Comparison of ENCODE assay signal across 1 cellular context in the genomic region with DNA sequence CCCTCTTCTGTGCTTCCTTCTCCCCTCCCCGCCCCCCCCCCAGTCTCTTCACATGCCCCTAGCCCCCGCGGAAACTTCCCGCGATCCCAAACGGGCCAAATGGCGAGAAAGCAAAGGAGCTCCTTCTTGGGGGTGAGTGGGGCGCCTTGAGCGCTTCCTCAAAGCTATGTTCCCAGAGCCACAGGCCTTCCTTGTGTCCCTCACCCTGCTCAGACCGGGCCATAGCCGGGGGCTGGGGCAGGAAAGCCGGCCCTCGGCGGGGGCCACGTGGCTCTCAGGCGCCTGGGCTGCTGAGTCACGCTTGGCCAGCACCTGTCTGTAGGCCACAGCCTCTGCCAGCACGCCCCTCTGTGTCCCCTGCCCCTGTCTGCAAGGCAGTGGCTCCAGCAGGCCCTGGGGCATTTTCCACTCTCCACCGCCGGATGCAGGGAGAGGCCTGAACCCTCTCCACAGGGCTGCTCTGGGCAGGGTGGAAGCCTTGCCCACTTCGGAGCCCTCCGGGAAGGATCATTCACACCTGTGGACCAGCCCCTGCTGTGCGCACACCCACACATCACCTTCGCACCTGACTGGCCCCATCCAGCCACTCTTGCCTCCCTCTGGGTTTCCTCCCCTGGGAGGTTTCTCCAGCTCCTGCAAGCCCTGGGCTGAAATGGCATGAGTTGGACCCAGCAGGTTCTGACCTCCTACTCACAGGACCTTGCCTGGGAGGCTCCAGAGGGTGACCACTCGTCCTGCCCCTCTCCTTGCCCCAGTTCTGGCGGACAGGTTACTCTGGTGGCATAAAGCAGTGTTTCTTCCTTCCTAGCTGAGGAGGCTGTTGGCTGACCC.
TF ChIP-seq lines count a peak whose summit lies in the region.

No MANE protein-coding gene starts in this region.

TF ChIP-seq in SK-N-SH treated with all-trans-retinoic acid at 6 μM for 48 hours, 23 proteins besides CTCF, POLR2A, EP300 and RAD21 (continued from another document):
- peak; percentile 78; the same call in 1 of the 2 replicates for TF ChIP-seq SNAI2 (CRISPR knock-in tag; IDR thresholded peaks at IDR 0.05)
- no peak for TF ChIP-seq ESRRG (CRISPR knock-in tag; IDR thresholded peaks at IDR 0.05)
- no peak for TF ChIP-seq TCF4 (CRISPR knock-in tag; IDR thresholded peaks at IDR 0.05; ENCODE audit: borderline replicate concordance)
TF ChIP-seq in SK-N-SH treated with all-trans-retinoic acid at 6 μM for 48 hours: peak in this region for 8.
